Comparison of ENCODE assay signal across 16 cellular contexts in genomic region chr17:49729074-49729473, GRCh38. TPM values are rescaled to one million over a fixed set of nuclear protein-coding genes. Genes with fewer than 3 reads are reported as not detected.
DNase-seq lines count a peak whose midpoint lies in the region; ATAC-seq and TF ChIP-seq lines count a peak whose summit lies in the region.
"Had no signal": no experiment of that assay in that cellular context is flagged by ENCODE, and none has a peak within 500 bp of the region (broad histone marks: within the 10 kb centered on the region; RNA-seq: fewer than 3 reads in every experiment).

No MANE protein-coding gene starts in this region.

- no peak for TF ChIP-seq CTCF in MM.1S (IDR thresholded peaks at IDR 0.05; ENCODE audit: low read length)

- no peak overlapping the region for H3K4me2 ChIP-seq in MM.1S (ENCODE audit: low read depth, low read length)

- peak overlapping the region in 1 of 2 donors; percentile 19 for H3K4me3 Mint-ChIP-seq in activated T-cell treated with anti-CD3 and anti-CD28 coated beads, Interleukin-2, amount 50 U/mL, for 72 hours
- H3K4me3 Mint-ChIP-seq in activated T-helper 17 cell treated with anti-CD3 and anti-CD28 coated beads, Interleukin-2, amount 50 U/mL, for 72 hours, result no peak overlapping the region
- H3K4me3 Mint-ChIP-seq: activated CD4-positive, alpha-beta T cell treated with anti-CD3 and anti-CD28 coated beads, Interleukin-2, amount 10 ng/mL, durations not matched to agents 24 days and 14 days had no signal

- 55 to 65% methylated on average over 3 of the region's 3 CpGs for WGBS in aorta, 2 donors

- intact Hi-C loops in aorta (cut with DNase I), result no loop called here

- H3K9me3 ChIP-seq in stomach smooth muscle (ENCODE audit: control insufficient read depth in 2 of 2, low read length in 2 of 2) (no peaks in the 10 kb centered on the region), MM.1S (replicated peaks; ENCODE audit: insufficient read depth, low read length) (no peaks in the 10 kb centered on the region), aorta (ENCODE audit: control insufficient read depth, low read length) (no peaks in the 10 kb centered on the region)

- H3K27me3 Mint-ChIP-seq in activated T-cell treated with anti-CD3 and anti-CD28 coated beads, Interleukin-2, amount 50 U/mL, for 72 hours (ENCODE audit: low read depth), result no peaks in the 10 kb centered on the region
- H3K27me3 Mint-ChIP-seq in activated T-helper 17 cell treated with anti-CD3 and anti-CD28 coated beads, Interleukin-2, amount 50 U/mL, for 72 hours, result no peaks in the 10 kb centered on the region
- H3K27me3 Mint-ChIP-seq: activated CD4-positive, alpha-beta T cell treated with anti-CD3 and anti-CD28 coated beads, Interleukin-2, amount 10 ng/mL, durations not matched to agents 24 days and 14 days had no signal

- peak overlapping the region in 1 of 2 donors; percentile 8 for H3K4me3 ChIP-seq in stomach smooth muscle (ENCODE audit: low read length in 2 of 2)
- H3K4me3 ChIP-seq in MM.1S (ENCODE audit: low read length), result no peak overlapping the region
- no peak overlapping the region for H3K4me3 ChIP-seq in aorta (ENCODE audit: low read length in 2 of 2)

- peak overlapping the region; percentile 62 for H3K27ac Mint-ChIP-seq in activated T-cell treated with anti-CD3 and anti-CD28 coated beads, Interleukin-2, amount 50 U/mL, for 72 hours
- peak overlapping the region; percentile 84 for H3K27ac Mint-ChIP-seq in activated T-helper 17 cell treated with anti-CD3 and anti-CD28 coated beads, Interleukin-2, amount 50 U/mL, for 72 hours

- H3K27me3 ChIP-seq in stomach smooth muscle (ENCODE audit: control insufficient read depth in 1 of 2, insufficient read depth in 2 of 2, low read length in 2 of 2), result no peaks in the 10 kb centered on the region
- no peaks in the 10 kb centered on the region for H3K27me3 ChIP-seq in MM.1S (replicated peaks; ENCODE audit: insufficient read depth, low read length)
- H3K27me3 ChIP-seq in aorta (ENCODE audit: control insufficient read depth in 1 of 2, insufficient read depth in 2 of 2, low read length in 1 of 2), result no peaks in the 10 kb centered on the region

- H3K27ac ChIP-seq in stomach smooth muscle (ENCODE audit: low read length) (peak overlapping the region; percentile 93), MM.1S (ENCODE audit: low read length) (no peak overlapping the region), aorta (ENCODE audit: low read depth in 1 of 2, low read length in 2 of 2) (peak overlapping the region in 1 of 2 donors; percentile 67)

- ATAC-seq in activated T-cell treated with anti-CD3 and anti-CD28 coated beads, Interleukin-2, amount 50 U/mL, for 72 hours (replicated peaks in 1 of 2), result no peak
- no peak for ATAC-seq in activated T-helper 17 cell treated with anti-CD3 and anti-CD28 coated beads, Interleukin-2, amount 50 U/mL, for 72 hours (replicated peaks)
- no peak for ATAC-seq in HG02571 (IDR thresholded peaks at IDR 0.05; ENCODE audit: unreplicated experiment)
- no peak for ATAC-seq in aorta (ENCODE audit: low FRiP score)

- peaks cover 6 to 10% of the 10 kb centered on the region in 2 donors for H3K36me3 Mint-ChIP-seq in activated T-cell treated with anti-CD3 and anti-CD28 coated beads, Interleukin-2, amount 50 U/mL, for 72 hours (ENCODE audit: insufficient read depth in 2 of 2)
- H3K36me3 Mint-ChIP-seq in activated T-helper 17 cell treated with anti-CD3 and anti-CD28 coated beads, Interleukin-2, amount 50 U/mL, for 72 hours (ENCODE audit: low read depth), result peaks cover 60% of the 10 kb centered on the region

- H3K36me3 ChIP-seq in stomach smooth muscle (ENCODE audit: control insufficient read depth in 2 of 2, insufficient read depth in 2 of 2, low read length in 2 of 2) (peaks cover 0 to 7% of the 10 kb centered on the region in 2 donors), MM.1S (replicated peaks; ENCODE audit: insufficient read depth, low read length) (0 out of 2 replicates have a peak, but pooled peaks cover 5% of the 10 kb centered on the region), aorta (ENCODE audit: control insufficient read depth in 1 of 2, insufficient read depth in 2 of 2, low read length in 1 of 2) (no peaks in the 10 kb centered on the region)

- H3K4me1 ChIP-seq in stomach smooth muscle (ENCODE audit: control insufficient read depth, insufficient read depth, low read length) (peaks cover 59% of the 10 kb centered on the region), MM.1S (ENCODE audit: low read length) (no peaks in the 10 kb centered on the region), aorta (ENCODE audit: control insufficient read depth in 1 of 2, insufficient read depth in 2 of 2, low read length in 2 of 2) (no peaks in the 10 kb centered on the region)

- DNase-seq in activated T-cell treated with anti-CD3 and anti-CD28 coated beads, Interleukin-2, amount 50 U/mL, for 72 hours, result no peak
- no peak for DNase-seq in activated T-cell treated with anti-CD3 and anti-CD28 coated beads, Interleukin-2, amount 50 U/mL, for 1 hour
- DNase-seq in myocyte (ENCODE audit: low read depth), result peak; percentile 93
- DNase-seq in MM.1S, result no peak
- DNase-seq in aorta, result no peak
- DNase-seq: activated CD4-positive, alpha-beta T cell treated with anti-CD3 and anti-CD28 coated beads, Interleukin-2, amount 10 ng/mL, durations not matched to agents 24 days and 14 days; activated effector memory CD4-positive, alpha-beta T cell treated with anti-CD3 and anti-CD28 coated beads, Interleukin-2, amount 50 U/mL, for 16 hours; DMS53; NCI-H187; NCI-H524 treated with DMSO at 0.1 percent for 48 hours; retina; stimulated activated CD4-positive, alpha-beta T cell treated with anti-CD3 and anti-CD28 coated beads, Interleukin-4, amount 100 ng/mL, for 4 hours; stimulated activated naive CD4-positive, alpha-beta T cell had no signal

- H3K79me2 ChIP-seq in MM.1S (ENCODE audit: low read length), result peaks cover 95% of the 10 kb centered on the region

- peaks cover 0 to 2% of the 10 kb centered on the region in 2 donors for H3K9me3 Mint-ChIP-seq in activated T-cell treated with anti-CD3 and anti-CD28 coated beads, Interleukin-2, amount 50 U/mL, for 72 hours
- H3K9me3 Mint-ChIP-seq in activated T-helper 17 cell treated with anti-CD3 and anti-CD28 coated beads, Interleukin-2, amount 50 U/mL, for 72 hours, result no peaks in the 10 kb centered on the region
- H3K9me3 Mint-ChIP-seq: activated CD4-positive, alpha-beta T cell treated with anti-CD3 and anti-CD28 coated beads, Interleukin-2, amount 10 ng/mL, durations not matched to agents 24 days and 14 days had no signal

- peaks cover 37% of the 10 kb centered on the region for H3K4me1 Mint-ChIP-seq in activated T-cell treated with anti-CD3 and anti-CD28 coated beads, Interleukin-2, amount 50 U/mL, for 72 hours (ENCODE audit: low read depth)
- peaks cover 36% of the 10 kb centered on the region for H3K4me1 Mint-ChIP-seq in activated T-helper 17 cell treated with anti-CD3 and anti-CD28 coated beads, Interleukin-2, amount 50 U/mL, for 72 hours

- no peaks in the 10 kb centered on the region for H3K9me2 ChIP-seq in MM.1S (replicated peaks; ENCODE audit: insufficient read depth, low read length)

- H3F3A ChIP-seq in MM.1S (ENCODE audit: insufficient read depth, low read length), result no peaks in the 10 kb centered on the region

- no peaks in the 10 kb centered on the region for H4K20me1 ChIP-seq in MM.1S (ENCODE audit: insufficient read depth, low read length)

- H3K9ac ChIP-seq in stomach smooth muscle (ENCODE audit: low read length in 2 of 2) (no peak overlapping the region), MM.1S (ENCODE audit: low read length) (no peak overlapping the region)

- no peak overlapping the region for H2AFZ ChIP-seq in MM.1S (ENCODE audit: low read length)

RNA-seq across cellular contexts. Expression of gene SLC35B1, which starts 21.3 kb away (rescaled TPM):
- total RNA-seq in activated T-cell treated with anti-CD3 and anti-CD28 coated beads, Interleukin-2, amount 50 U/mL, for 72 hours, result 10 to 100 TPM; 62.6 to 73.9 TPM
- total RNA-seq in activated T-helper 17 cell treated with anti-CD3 and anti-CD28 coated beads, Interleukin-2, amount 50 U/mL, for 72 hours, result 10 to 100 TPM; 29.1 to 60.9 TPM
- total RNA-seq in myocyte, result 88.3 and 96.5 TPM in 2 replicates
- 86.4 TPM for polyA plus RNA-seq in myocyte (2012)
- 10 to 100 TPM; 31.5 to 43.7 TPM for total RNA-seq in aorta
- 10 to 100 TPM; 33.2 to 37.5 TPM for polyA plus RNA-seq in aorta

RNA-seq across cellular contexts. Expression of gene FAM117A, which starts 34.9 kb away (rescaled TPM):
- total RNA-seq in activated T-cell treated with anti-CD3 and anti-CD28 coated beads, Interleukin-2, amount 50 U/mL, for 72 hours, result 10 to 100 TPM; 19.5 to 29.3 TPM
- 10 to 100 TPM; 25.8 TPM for total RNA-seq in activated T-helper 17 cell treated with anti-CD3 and anti-CD28 coated beads, Interleukin-2, amount 50 U/mL, for 72 hours
- 21.0 and 27.9 TPM in 2 replicates for total RNA-seq in myocyte
- 5.4 TPM for polyA plus RNA-seq in myocyte (2012)
- 10 to 100 TPM; 16.9 to 17.2 TPM for total RNA-seq in aorta
- 10 to 100 TPM in 1 of 2 donors, 1 to 10 TPM in 1; 9.4 to 15.3 TPM for polyA plus RNA-seq in aorta

RNA-seq across cellular contexts. Expression of gene SPOP, which starts 51.2 kb away (rescaled TPM):
- 10 to 100 TPM; 77.8 to 82.2 TPM for total RNA-seq in activated T-cell treated with anti-CD3 and anti-CD28 coated beads, Interleukin-2, amount 50 U/mL, for 72 hours
- 10 to 100 TPM; 62.3 to 66.8 TPM for total RNA-seq in activated T-helper 17 cell treated with anti-CD3 and anti-CD28 coated beads, Interleukin-2, amount 50 U/mL, for 72 hours
- total RNA-seq in myocyte (35.7 and 47.1 TPM in 2 replicates), aorta (100 to 1,000 TPM; 117 to 289 TPM)
- 32.7 TPM for polyA plus RNA-seq in myocyte (2012)
- 10 to 100 TPM; 54.5 to 56.5 TPM for polyA plus RNA-seq in aorta

RNA-seq across cellular contexts. Expression of gene KAT7, which starts 59.4 kb away (rescaled TPM):
- total RNA-seq in activated T-cell treated with anti-CD3 and anti-CD28 coated beads, Interleukin-2, amount 50 U/mL, for 72 hours, result 10 to 100 TPM; 83.9 to 85.9 TPM
- 10 to 100 TPM; 66.4 to 86.4 TPM for total RNA-seq in activated T-helper 17 cell treated with anti-CD3 and anti-CD28 coated beads, Interleukin-2, amount 50 U/mL, for 72 hours
- 28.5 and 34.9 TPM in 2 replicates for total RNA-seq in myocyte
- polyA plus RNA-seq in myocyte (2012), result 22.3 TPM
- total RNA-seq in aorta, result 10 to 100 TPM; 60.8 to 63.9 TPM
- 10 to 100 TPM in 1 of 2 donors, 1 to 10 TPM in 1; 6.1 to 17.4 TPM for polyA plus RNA-seq in aorta
